Comparison of ENCODE assay signal across 8 cellular contexts in the genomic region with DNA sequence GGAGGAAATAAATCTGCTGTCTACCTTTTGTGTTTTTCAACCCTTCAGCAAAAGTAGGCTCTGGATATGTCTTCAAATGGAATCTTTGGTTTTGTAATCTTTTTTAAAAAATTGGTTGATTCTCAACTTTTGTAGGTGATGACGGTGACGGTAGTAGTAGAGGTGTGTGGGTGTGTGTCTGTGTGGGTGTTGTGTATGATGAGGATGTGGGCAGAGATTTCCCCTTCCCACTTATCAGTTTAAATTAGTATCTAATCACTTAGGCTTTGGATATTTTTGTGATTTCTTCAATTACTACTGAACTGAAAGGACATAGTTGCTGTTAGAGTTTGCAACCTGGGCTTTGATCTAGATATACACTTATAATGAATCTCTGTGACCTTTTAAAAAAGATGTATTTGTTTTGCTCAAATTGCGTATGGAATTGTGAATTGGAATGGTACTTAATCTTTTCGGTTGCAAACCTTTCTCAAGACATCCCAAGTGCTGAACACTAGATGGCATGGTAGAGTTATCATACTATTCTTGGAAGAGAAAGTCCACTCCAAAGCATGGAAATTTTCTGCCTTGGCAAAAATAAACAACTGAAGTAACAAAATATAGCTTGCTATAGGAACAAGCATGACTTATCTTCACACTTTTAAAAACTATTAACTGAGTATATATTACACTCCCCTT. TPM values are rescaled to one million over a fixed set of nuclear protein-coding genes. Genes with fewer than 3 reads are reported as not detected.
DNase-seq lines count a peak whose midpoint lies in the region; ATAC-seq and TF ChIP-seq lines count a peak whose summit lies in the region.

No MANE protein-coding gene starts in this region.

- no peaks in the 10 kb centered on the region for H3K36me3 Mint-ChIP-seq in activated T-helper 17 cell treated with anti-CD3 and anti-CD28 coated beads, Interleukin-2, amount 50 U/mL, for 72 hours (ENCODE audit: low read depth)
- no peaks in the 10 kb centered on the region for H3K36me3 Mint-ChIP-seq in stimulated activated effector memory CD8-positive, alpha-beta T cell treated with anti-CD3 and anti-CD28 coated beads, Interleukin-12 subunit alpha, Interleukin-12 subunit beta, amount 100 ng/mL, for 72 hours

- no peaks in the 10 kb centered on the region for H3K27me3 ChIP-seq in kidney epithelial cell (ENCODE audit: control insufficient read depth, insufficient read depth, low read length)

- no peak overlapping the region for H3K4me3 ChIP-seq in astrocyte of the cerebellum (ENCODE audit: low read depth, low read length)
- H3K4me3 ChIP-seq in kidney epithelial cell (ENCODE audit: low read depth, low read length) = no peak overlapping the region

- DNase-seq in AG20443 (ENCODE audit: low spot score) = peak; percentile 58
- peak; percentile 17 for DNase-seq in HPDE6-E6E7 (ENCODE audit: extremely low spot score)
- DNase-seq in astrocyte of the cerebellum (ENCODE audit: low read depth) = peak; percentile 26
- DNase-seq in kidney epithelial cell (ENCODE audit: low read depth) = no peak
- DNase-seq in anterior cingulate cortex (lab: John Stamatoyannopoulos, UW) = no peak
- no peak for DNase-seq in stimulated activated effector memory CD8-positive, alpha-beta T cell treated with anti-CD3 and anti-CD28 coated beads, Interleukin-12 subunit alpha, Interleukin-12 subunit beta, amount 100 ng/mL, for 72 hours (ENCODE audit: low spot score in 2 of 2)

- peaks cover 25% of the 10 kb centered on the region for H3K27me3 Mint-ChIP-seq in activated T-helper 17 cell treated with anti-CD3 and anti-CD28 coated beads, Interleukin-2, amount 50 U/mL, for 72 hours

- H3K27ac Mint-ChIP-seq in activated T-helper 17 cell treated with anti-CD3 and anti-CD28 coated beads, Interleukin-2, amount 50 U/mL, for 72 hours = no peak overlapping the region
- H3K27ac Mint-ChIP-seq in stimulated activated effector memory CD8-positive, alpha-beta T cell treated with anti-CD3 and anti-CD28 coated beads, Interleukin-12 subunit alpha, Interleukin-12 subunit beta, amount 100 ng/mL, for 72 hours = no peak overlapping the region

- no peaks in the 10 kb centered on the region for H3K9me3 Mint-ChIP-seq in activated T-helper 17 cell treated with anti-CD3 and anti-CD28 coated beads, Interleukin-2, amount 50 U/mL, for 72 hours
- H3K9me3 Mint-ChIP-seq in stimulated activated effector memory CD8-positive, alpha-beta T cell treated with anti-CD3 and anti-CD28 coated beads, Interleukin-12 subunit alpha, Interleukin-12 subunit beta, amount 100 ng/mL, for 72 hours = no peaks in the 10 kb centered on the region

- no peak for ATAC-seq in activated T-helper 17 cell treated with anti-CD3 and anti-CD28 coated beads, Interleukin-2, amount 50 U/mL, for 72 hours (replicated peaks)
- ATAC-seq in stimulated activated effector memory CD8-positive, alpha-beta T cell treated with anti-CD3 and anti-CD28 coated beads, Interleukin-12 subunit alpha, Interleukin-12 subunit beta, amount 100 ng/mL, for 72 hours = no peak
- no peak for ATAC-seq in HG03025 (IDR thresholded peaks at IDR 0.05; ENCODE audit: low FRiP score, unreplicated experiment)

- H3K4me3 Mint-ChIP-seq in activated T-helper 17 cell treated with anti-CD3 and anti-CD28 coated beads, Interleukin-2, amount 50 U/mL, for 72 hours = no peak overlapping the region
- H3K4me3 Mint-ChIP-seq in stimulated activated effector memory CD8-positive, alpha-beta T cell treated with anti-CD3 and anti-CD28 coated beads, Interleukin-12 subunit alpha, Interleukin-12 subunit beta, amount 100 ng/mL, for 72 hours = no peak overlapping the region

- in situ Hi-C loops in astrocyte of the cerebellum (cut with HindIII; ENCODE audit: low sequenced_read_pairs) = no loop called here

- no peaks in the 10 kb centered on the region for H3K36me3 ChIP-seq in kidney epithelial cell (ENCODE audit: control insufficient read depth, insufficient read depth, low read length)

- peak; percentile 70 for TF ChIP-seq CTCF in astrocyte of the cerebellum (IDR thresholded peaks at IDR 0.05; ENCODE audit: low read depth, low read length, missing control alignments)
- TF ChIP-seq CTCF in kidney epithelial cell (IDR thresholded peaks at IDR 0.05; ENCODE audit: insufficient read depth, low read length, poor library complexity, severe bottlenecking) = peak; percentile 74

- H3K4me1 Mint-ChIP-seq in activated T-helper 17 cell treated with anti-CD3 and anti-CD28 coated beads, Interleukin-2, amount 50 U/mL, for 72 hours = no peaks in the 10 kb centered on the region
- no peaks in the 10 kb centered on the region for H3K4me1 Mint-ChIP-seq in stimulated activated effector memory CD8-positive, alpha-beta T cell treated with anti-CD3 and anti-CD28 coated beads, Interleukin-12 subunit alpha, Interleukin-12 subunit beta, amount 100 ng/mL, for 72 hours

RNA-seq across cellular contexts. Expression of a gene that starts 51.9 kb away (rescaled TPM):
- total RNA-seq in kidney epithelial cell = not detected in 2 replicates
- total RNA-seq in activated T-helper 17 cell treated with anti-CD3 and anti-CD28 coated beads, Interleukin-2, amount 50 U/mL, for 72 hours = not detected

Comparison
In these comparisons a context has a peak if more than half of its experiments do, and no peak if none do; other contexts are left out.
1. DNase-seq: peak in AG20443 (single experiment), HPDE6-E6E7 (single experiment) and astrocyte of the cerebellum (single experiment); none in kidney epithelial cell (single experiment), anterior cingulate cortex (0 of 58) and stimulated activated effector memory CD8-positive, alpha-beta T cell treated with anti-CD3 and anti-CD28 coated beads, Interleukin-12 subunit alpha, Interleukin-12 subunit beta, amount 100 ng/mL, for 72 hours (0 of 2).